Comparison of ENCODE assay signal across 1 cellular context in genomic region chr2:234723400-234723799, GRCh38.
TF ChIP-seq lines count a peak whose summit lies in the region.

No MANE protein-coding gene starts in this region.

TF ChIP-seq in GM23338, 12 proteins besides CTCF, POLR2A, EP300 and RAD21 (continued from another document):
- TF ChIP-seq ZNF462 (CRISPR knock-in tag; IDR thresholded peaks at IDR 0.05) (no peak), EZH2 (IDR thresholded peaks at IDR 0.05; ENCODE audit: low read depth, unreplicated experiment) (no peak)
TF ChIP-seq in GM23338: peak in this region for 0.
